In genomic region chr1:48777219-48777895, GRCh38 we compare ENCODE assay signal across 8 cellular contexts. TPM values are rescaled to one million over a fixed set of nuclear protein-coding genes. Genes with fewer than 3 reads are reported as not detected.
DNase-seq lines count a peak whose midpoint lies in the region; ATAC-seq and TF ChIP-seq lines count a peak whose summit lies in the region.

No MANE protein-coding gene starts in this region.

- no peaks in the 10 kb centered on the region for H3K36me3 Mint-ChIP-seq in T-helper 1 cell treated with Interleukin-12 subunit alpha and Interleukin-12 subunit beta and Interleukin-4 antibody, amounts not matched to agents 30 μg/mL and 1 μg/mL, for 36 hours (ENCODE audit: low read depth)
- peaks cover 9% of the 10 kb centered on the region for H3K36me3 Mint-ChIP-seq in activated naive CD8-positive, alpha-beta T cell treated with anti-CD3 and anti-CD28 coated beads, Interleukin-2, amount 10 ng/mL, durations not matched to agents 7 days and 5 days

- H3K4me3 Mint-ChIP-seq in T-helper 1 cell treated with Interleukin-12 subunit alpha and Interleukin-12 subunit beta and Interleukin-4 antibody, amounts not matched to agents 30 μg/mL and 1 μg/mL, for 36 hours, result peak overlapping the region; percentile 87
- H3K4me3 Mint-ChIP-seq in activated naive CD8-positive, alpha-beta T cell treated with anti-CD3 and anti-CD28 coated beads, Interleukin-2, amount 10 ng/mL, durations not matched to agents 7 days and 5 days, result peak overlapping the region; percentile 85

- DNase-seq in T-helper 1 cell (no peak), left kidney (ENCODE audit: low read depth, low spot score) (peak; percentile 61), testis (no peak)
- DNase-seq in activated naive CD8-positive, alpha-beta T cell treated with anti-CD3 and anti-CD28 coated beads, Interleukin-2, amount 10 ng/mL, durations not matched to agents 7 days and 5 days, result peak; percentile 24
- no peak for DNase-seq in activated effector memory CD4-positive, alpha-beta T cell treated with Interleukin-2 at 50 U/mL for 16 hours

- intact Hi-C loops in testis (cut with DNase I; ENCODE audit: low total_unique reads), result no loop called here

- no peaks in the 10 kb centered on the region for H3K36me3 ChIP-seq in testis (ENCODE audit: low read depth, missing control alignments)

- TF ChIP-seq POLR2A in testis (IDR thresholded peaks at IDR 0.05), result no peak

- no peak overlapping the region for H3K27ac ChIP-seq in testis

- H3K4me1 ChIP-seq in testis, result no peaks in the 10 kb centered on the region

- no peaks in the 10 kb centered on the region for H3K9me3 Mint-ChIP-seq in T-helper 1 cell treated with Interleukin-12 subunit alpha and Interleukin-12 subunit beta and Interleukin-4 antibody, amounts not matched to agents 30 μg/mL and 1 μg/mL, for 36 hours
- H3K9me3 Mint-ChIP-seq in activated naive CD8-positive, alpha-beta T cell treated with anti-CD3 and anti-CD28 coated beads, Interleukin-2, amount 10 ng/mL, durations not matched to agents 7 days and 5 days, result no peaks in the 10 kb centered on the region

- H3K27me3 Mint-ChIP-seq in T-helper 1 cell treated with Interleukin-12 subunit alpha and Interleukin-12 subunit beta and Interleukin-4 antibody, amounts not matched to agents 30 μg/mL and 1 μg/mL, for 36 hours (ENCODE audit: low read depth), result peaks cover 5% of the 10 kb centered on the region
- H3K27me3 Mint-ChIP-seq in activated naive CD8-positive, alpha-beta T cell treated with anti-CD3 and anti-CD28 coated beads, Interleukin-2, amount 10 ng/mL, durations not matched to agents 7 days and 5 days, result peaks cover 3% of the 10 kb centered on the region

- no peak for ATAC-seq in activated naive CD8-positive, alpha-beta T cell treated with anti-CD3 and anti-CD28 coated beads, Interleukin-2, amount 10 ng/mL, durations not matched to agents 7 days and 5 days (ENCODE audit: low read depth)
- no peak for ATAC-seq in GM19455 (IDR thresholded peaks at IDR 0.05; ENCODE audit: unreplicated experiment)
- no peak for ATAC-seq in GM21360 (IDR thresholded peaks at IDR 0.05; ENCODE audit: unreplicated experiment)

- POLR2A ChIA-PET in activated naive CD8-positive, alpha-beta T cell treated with anti-CD3 and anti-CD28 coated beads, Interleukin-2, amount 10 ng/mL, durations not matched to agents 7 days and 5 days (lab: Charles Lee), result no interaction called here

- H3K4me3 ChIP-seq in testis, result peak overlapping the region; percentile 67 to 84

- peak overlapping the region; percentile 64 for H3K27ac Mint-ChIP-seq in T-helper 1 cell treated with Interleukin-12 subunit alpha and Interleukin-12 subunit beta and Interleukin-4 antibody, amounts not matched to agents 30 μg/mL and 1 μg/mL, for 36 hours
- peak overlapping the region; percentile 77 for H3K27ac Mint-ChIP-seq in activated naive CD8-positive, alpha-beta T cell treated with anti-CD3 and anti-CD28 coated beads, Interleukin-2, amount 10 ng/mL, durations not matched to agents 7 days and 5 days

- no peak for TF ChIP-seq CTCF in testis (IDR thresholded peaks at IDR 0.05)

- WGBS in testis, 2 donors, result 5 to 6% methylated on average over 16 to 17 of the region's 17 CpGs

- H3K4me1 Mint-ChIP-seq in T-helper 1 cell treated with Interleukin-12 subunit alpha and Interleukin-12 subunit beta and Interleukin-4 antibody, amounts not matched to agents 30 μg/mL and 1 μg/mL, for 36 hours (ENCODE audit: low read depth), result peaks cover 15% of the 10 kb centered on the region
- H3K4me1 Mint-ChIP-seq in activated naive CD8-positive, alpha-beta T cell treated with anti-CD3 and anti-CD28 coated beads, Interleukin-2, amount 10 ng/mL, durations not matched to agents 7 days and 5 days, result peaks cover 31% of the 10 kb centered on the region

- no peaks in the 10 kb centered on the region for H3K9me3 ChIP-seq in testis

- no peaks in the 10 kb centered on the region for H3K27me3 ChIP-seq in testis

RNA-seq across cellular contexts. Expression of gene BEND5, which starts 0.7 kb away (rescaled TPM):
- 10 to 100 TPM; 12.0 to 12.4 TPM for total RNA-seq in activated naive CD8-positive, alpha-beta T cell treated with anti-CD3 and anti-CD28 coated beads, Interleukin-2, amount 10 ng/mL, durations not matched to agents 7 days and 5 days
- 1 to 10 TPM; 6.4 to 7.1 TPM for total RNA-seq in testis
- polyA plus RNA-seq in testis (ENCODE audit: insufficient read depth, low read depth, low replicate concordance), result 5.8 TPM

Comparison
In these comparisons a context has a peak if more than half of its experiments do, and no peak if none do; other contexts are left out.
1. DNase-seq: peak in activated naive CD8-positive, alpha-beta T cell treated with anti-CD3 and anti-CD28 coated beads, Interleukin-2, amount 10 ng/mL, durations not matched to agents 7 days and 5 days (single experiment) and left kidney (single experiment); none in T-helper 1 cell (0 of 5), testis (single experiment) and activated effector memory CD4-positive, alpha-beta T cell treated with Interleukin-2 at 50 U/mL for 16 hours (single experiment).